11 cellular contexts compared by ENCODE assay signal in genomic region chr3:156859578-156859977, GRCh38.
DNase-seq lines count a peak whose midpoint lies in the region; ATAC-seq lines count a peak whose summit lies in the region.
"Had no signal": no experiment of that assay in that cellular context is flagged by ENCODE, and none has a peak within 500 bp of the region (broad histone marks: within the 10 kb centered on the region; RNA-seq: fewer than 3 reads in every experiment).

No MANE protein-coding gene starts in this region.

- ATAC-seq in GM19043 (IDR thresholded peaks at IDR 0.05; ENCODE audit: low read depth, unreplicated experiment) (peak; percentile 99), HG02610 (IDR thresholded peaks at IDR 0.05; ENCODE audit: unreplicated experiment) (peak; percentile 99), HG03432 (IDR thresholded peaks at IDR 0.05; ENCODE audit: unreplicated experiment) (peak; percentile 95)
- ATAC-seq: HCT116 had no signal

- peak; percentile 18 for DNase-seq in CD1c-positive myeloid dendritic cell (ENCODE audit: extremely low spot score)
- DNase-seq in NCI-H2029 treated with DMSO at 0.1 percent for 48 hours (lab: John Stamatoyannopoulos, UW), result no peak
- DNase-seq in NCI-H2107 treated with DMSO at 0.1 percent for 48 hours (lab: John Stamatoyannopoulos, UW; ENCODE audit: unreplicated experiment), result no peak
- DNase-seq in AML-193 (lab: John Stamatoyannopoulos, UW), result no peak
- DNase-seq in NCI-H2081 treated with DMSO at 0.1 percent for 48 hours (lab: John Stamatoyannopoulos, UW), result no peak
- DNase-seq: EL, T-helper 2 cell had no signal
